In the genomic region with DNA sequence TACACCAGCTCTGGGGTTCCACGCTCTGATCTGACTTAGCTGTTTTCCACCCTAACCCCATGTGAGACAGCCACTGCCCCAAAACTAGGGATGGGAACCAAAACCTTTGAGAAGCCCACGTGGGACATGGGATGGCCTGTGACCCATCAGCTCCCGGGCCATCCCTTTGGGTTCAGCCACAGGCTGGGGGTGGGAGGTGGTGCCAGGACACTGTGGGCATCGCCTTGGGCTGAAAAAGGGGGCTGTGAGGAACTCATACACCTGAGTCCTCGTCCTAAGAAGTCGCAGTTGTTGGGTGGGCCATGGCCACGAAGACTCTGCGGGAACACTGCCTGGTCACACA, we compare ENCODE assay signal across 23 cellular contexts.
"Had no signal": no experiment of that assay in that cellular context is flagged by ENCODE, and none has a peak within 500 bp of the region (broad histone marks: within the 10 kb centered on the region; RNA-seq: fewer than 3 reads in every experiment).

No MANE protein-coding gene starts in this region.

- H3K4me3 ChIP-seq: K562, SJSA1, SK-N-MC had no signal

- H3K4me1 ChIP-seq: SJSA1 had no signal

- DNase-seq: Kasumi-1, MM.1S, NCI-H1092 treated with DMSO at 0.1 percent for 48 hours, NCI-H1436, NCI-H187, NCI-H2029, NCI-H2081 treated with DMSO at 0.1 percent for 48 hours, NCI-H2171, NCI-H226, NCI-H446, NCI-H510A, NCI-H524 treated with DMSO at 0.1 percent for 48 hours, NCI-H69, NCI-H774, Right ventricle myocardium superior, RPMI8226, SIG-M5 had no signal

- H3K4me3 Mint-ChIP-seq: IgD-negative memory B cell had no signal

- H3K36me3 Mint-ChIP-seq: IgD-negative memory B cell had no signal

- H3K4me1 Mint-ChIP-seq: IgD-negative memory B cell had no signal

- H3K27me3 ChIP-seq: SJSA1 had no signal

- H3K9ac ChIP-seq: KMS-11 had no signal

- H3K36me3 ChIP-seq: SJSA1 had no signal

- H3K27ac Mint-ChIP-seq: IgD-negative memory B cell had no signal

- H3K4me2 ChIP-seq: KMS-11 had no signal

- ATAC-seq: K562 had no signal

- H3K27ac ChIP-seq: HL-60, KMS-11, SJSA1, SK-N-MC had no signal

- H3K27me3 Mint-ChIP-seq: IgD-negative memory B cell had no signal
